In the genomic region with DNA sequence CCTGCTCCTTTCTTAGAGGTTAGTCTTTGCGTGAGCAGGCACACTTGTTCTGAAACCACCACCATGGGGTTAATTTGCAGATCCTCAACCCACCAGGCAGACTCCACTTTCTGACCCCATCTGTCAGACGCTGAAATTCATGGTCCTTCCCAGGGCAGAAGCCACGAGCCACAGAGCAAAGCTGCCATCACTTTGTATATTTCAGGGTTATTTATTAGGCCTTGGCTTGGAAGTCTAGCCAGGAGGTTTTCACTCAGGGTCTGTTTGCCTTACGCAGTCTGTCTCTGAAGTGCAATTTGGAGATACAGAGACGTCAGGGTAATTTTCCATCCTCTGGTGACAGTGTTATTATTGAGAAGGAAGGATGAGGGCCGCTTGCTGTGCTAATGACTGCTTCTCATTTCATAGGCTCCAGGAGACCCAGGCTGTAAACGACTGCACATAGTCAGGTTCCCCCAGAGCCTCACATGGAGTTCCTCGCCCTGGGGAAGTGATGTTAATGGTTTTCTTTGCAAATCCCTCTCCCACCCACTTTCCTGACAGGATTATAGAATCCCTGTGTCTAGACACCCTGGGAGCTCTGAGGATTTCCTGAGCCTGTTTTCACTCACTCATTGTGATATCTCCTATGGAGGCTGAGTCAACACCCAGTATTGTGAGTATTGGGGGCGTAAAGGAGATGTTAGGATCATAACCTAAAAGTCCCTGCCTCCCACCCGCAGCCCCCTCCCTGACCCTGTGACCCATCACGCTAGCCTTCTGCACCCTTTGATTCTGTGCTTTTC, we compare ENCODE assay signal across 16 cellular contexts.
DNase-seq lines count a peak whose midpoint lies in the region; ATAC-seq, FAIRE-seq and TF ChIP-seq lines count a peak whose summit lies in the region.
"Had no signal": no experiment of that assay in that cellular context is flagged by ENCODE, and none has a peak within 500 bp of the region (broad histone marks: within the 10 kb centered on the region; RNA-seq: fewer than 3 reads in every experiment).

No MANE protein-coding gene starts in this region.

- no peaks in the 10 kb centered on the region for H3K36me3 ChIP-seq in astrocyte (ENCODE audit: insufficient read depth, low read length)

- H2AFZ ChIP-seq in astrocyte (ENCODE audit: low read depth, low read length), result peak overlapping the region; percentile 35

- H3K4me1 ChIP-seq in astrocyte (ENCODE audit: insufficient read depth, low read length), result peaks cover 14% of the 10 kb centered on the region

- H3K36me3 Mint-ChIP-seq in astrocyte (ENCODE audit: low read depth, unreplicated experiment), result no peaks in the 10 kb centered on the region
- H3K36me3 Mint-ChIP-seq in nephron progenitor cell (ENCODE audit: low read depth), result no peaks in the 10 kb centered on the region

- no peak for ATAC-seq in HG03025 (IDR thresholded peaks at IDR 0.05; ENCODE audit: low FRiP score, unreplicated experiment)
- ATAC-seq: activated CD4-positive, alpha-beta T cell treated with anti-CD3 and anti-CD28 coated beads for 36 hours; HCT116; T-helper 17 cell had no signal

- peak overlapping the region; percentile 49 for H3K4me2 ChIP-seq in astrocyte (ENCODE audit: low read length)

- H3K9me3 Mint-ChIP-seq in astrocyte (ENCODE audit: unreplicated experiment) (peaks cover 2% of the 10 kb centered on the region), nephron progenitor cell (peaks cover 8% of the 10 kb centered on the region)

- in situ Hi-C loops in KBM-7 (cut with MboI; ENCODE audit: low pct_unique_long_range_greater_than_20kb, low sequenced_read_pairs), result no loop called here

- H3K27ac ChIP-seq in astrocyte (ENCODE audit: low read depth, low read length), result no peak overlapping the region
- H3K27ac ChIP-seq: HL-60 had no signal

- H3K27me3 Mint-ChIP-seq in astrocyte (ENCODE audit: low read depth, unreplicated experiment) (no peaks in the 10 kb centered on the region), nephron progenitor cell (ENCODE audit: low read depth, poor library complexity) (peaks cover 39% of the 10 kb centered on the region)

- no peak overlapping the region for H3K9ac ChIP-seq in astrocyte (ENCODE audit: low read length)

- TF ChIP-seq CTCF in astrocyte (IDR thresholded peaks at IDR 0.05; ENCODE audit: insufficient read depth, low read depth, low read length), result no peak
- TF ChIP-seq CTCF in nephron progenitor cell (IDR thresholded peaks at IDR 0.05), result no peak

- H3K4me1 Mint-ChIP-seq in astrocyte (ENCODE audit: low read depth, unreplicated experiment) (peaks cover 16% of the 10 kb centered on the region), nephron progenitor cell (peaks cover 52% of the 10 kb centered on the region)
- H3K4me1 Mint-ChIP-seq: activated CD4-positive, alpha-beta T cell treated with anti-CD3 and anti-CD28 coated beads for 36 hours had no signal

- H3K4me3 Mint-ChIP-seq in astrocyte (ENCODE audit: unreplicated experiment) (no peak overlapping the region), nephron progenitor cell (peak overlapping the region; percentile 58)
- H3K4me3 Mint-ChIP-seq: activated CD4-positive, alpha-beta T cell treated with anti-CD3 and anti-CD28 coated beads for 36 hours; T-helper 17 cell had no signal

- no peaks in the 10 kb centered on the region for H4K20me1 ChIP-seq in astrocyte (ENCODE audit: insufficient read depth, low read length)

- FAIRE-seq in astrocyte (lab: Jason Lieb, UNC), result no peak

- no peaks in the 10 kb centered on the region for H3K79me2 ChIP-seq in astrocyte (ENCODE audit: insufficient read depth, low read length)

- H3K27me3 ChIP-seq in astrocyte (ENCODE audit: insufficient read depth, low read length), result no peaks in the 10 kb centered on the region

- peak overlapping the region; percentile 48 for H3K27ac Mint-ChIP-seq in astrocyte (ENCODE audit: unreplicated experiment)
- peak overlapping the region; percentile 82 for H3K27ac Mint-ChIP-seq in nephron progenitor cell
- H3K27ac Mint-ChIP-seq: activated CD4-positive, alpha-beta T cell treated with anti-CD3 and anti-CD28 coated beads for 36 hours; T-helper 17 cell had no signal

- DNase-seq in EH (ENCODE audit: low read depth), result peak; percentile 1
- DNase-seq in NCI-H1417 (lab: John Stamatoyannopoulos, UW), result peak; percentile 2 to 87 (median 49)
- no peak for DNase-seq in astrocyte (ENCODE audit: low read depth)
- DNase-seq in nephron progenitor cell, result peak; percentile 47
- no peak for DNase-seq in activated T-cell treated with anti-CD3 and anti-CD28 coated beads, Interleukin-2, amount 50 U/mL, for 1 hour
- DNase-seq in activated CD8-positive, alpha-beta memory T cell treated with anti-CD3 and anti-CD28 coated beads for 24 hours, result no peak
- no peak for DNase-seq in KBM-7
- DNase-seq: activated CD4-positive, alpha-beta T cell treated with anti-CD3 and anti-CD28 coated beads for 36 hours; aorta; Calu3; dermis blood vessel endothelial cell; nucleus accumbens; T-helper 17 cell had no signal

- no peaks in the 10 kb centered on the region for H3K9me3 ChIP-seq in astrocyte (ENCODE audit: insufficient read depth, low read depth, low read length)

- H3K4me3 ChIP-seq in astrocyte (ENCODE audit: insufficient read depth, low read depth, low read length), result no peak overlapping the region

Comparison
In these comparisons a context has a peak if more than half of its experiments do, and no peak if none do; other contexts are left out.
1. DNase-seq: peak in EH (single experiment), NCI-H1417 (3 of 3) and nephron progenitor cell (single experiment); none in astrocyte (single experiment), activated T-cell treated with anti-CD3 and anti-CD28 coated beads, Interleukin-2, amount 50 U/mL, for 1 hour (single experiment), activated CD8-positive, alpha-beta memory T cell treated with anti-CD3 and anti-CD28 coated beads for 24 hours (single experiment) and KBM-7 (single experiment).